ENCODE assay signal across 15 cellular contexts in genomic region chr14:103273145-103273846, GRCh38.
DNase-seq lines count a peak whose midpoint lies in the region; ATAC-seq, FAIRE-seq and TF ChIP-seq lines count a peak whose summit lies in the region.
"Had no signal": no experiment of that assay in that cellular context is flagged by ENCODE, and none has a peak within 500 bp of the region (broad histone marks: within the 10 kb centered on the region; RNA-seq: fewer than 3 reads in every experiment).

No MANE protein-coding gene starts in this region.

- H3K4me1 ChIP-seq in right lobe of liver (peaks cover 0 to 10% (median 0%) of the 10 kb centered on the region in 4 donors), HepG2 (ENCODE audit: insufficient read depth, low read length) (no peaks in the 10 kb centered on the region), kidney (ENCODE audit: control insufficient read depth in 1 of 2, insufficient read depth in 1 of 2, low read depth in 1 of 2, low read length in 2 of 2) (peaks cover 0 to 4% of the 10 kb centered on the region in 2 donors), OCI-LY7 (ENCODE audit: insufficient read depth, low read length, poor library complexity, severe bottlenecking) (no peaks in the 10 kb centered on the region)

- H3K79me2 ChIP-seq in HepG2 (ENCODE audit: insufficient read depth, low read length) = no peaks in the 10 kb centered on the region
- H3K79me2 ChIP-seq in OCI-LY7 (ENCODE audit: insufficient read depth, low read depth, low read length) = no peaks in the 10 kb centered on the region

- H3K9me3 ChIP-seq in right lobe of liver (no peaks in the 10 kb centered on the region), HepG2 (ENCODE audit: low read length) (no peaks in the 10 kb centered on the region), kidney (ENCODE audit: control insufficient read depth in 1 of 2, low read length in 2 of 2) (no peaks in the 10 kb centered on the region), OCI-LY7 (ENCODE audit: low read length) (no peaks in the 10 kb centered on the region)
- H3K9me3 ChIP-seq: neutrophil had no signal

- H3K27me3 ChIP-seq in right lobe of liver (no peaks in the 10 kb centered on the region), HepG2 (ENCODE audit: control insufficient read depth in 1 of 2, insufficient read depth in 2 of 2, low read length in 2 of 2) (peaks cover 0 to 1% of the 10 kb centered on the region in 2 experiments; a peak in 1 of 5 replicates)

- POLR2A ChIA-PET in HepG2 (lab: Yijun Ruan, JAX) (no interaction called here), OCI-LY7 (lab: Charles Lee) (no interaction called here)

- WGBS in right lobe of liver (ENCODE audit: insufficient coverage, low coverage, low lambda C conversion rate, missing lambda C conversion rate) = 25% methylated on average over 4 of the region's 70 CpGs
- 96% methylated on average over 60 of the region's 70 CpGs for WGBS in HepG2 (ENCODE audit: low lambda C conversion rate)

- TF ChIP-seq RAD21 in HepG2 (CRISPR knock-in tag; IDR thresholded peaks at IDR 0.05) = no peak

- TF ChIP-seq EP300 in HepG2 (IDR thresholded peaks at IDR 0.05; ENCODE audit: low read depth in 2 of 2, low read length in 2 of 2) (no peak), HepG2 (CRISPR knock-in tag; IDR thresholded peaks at IDR 0.05; ENCODE audit: borderline replicate concordance) (no peak)

- TF ChIP-seq POLR2A in right lobe of liver (IDR thresholded peaks at IDR 0.05) = no peak
- no peak for TF ChIP-seq POLR2A in HepG2 (IDR thresholded peaks at IDR 0.05; ENCODE audit: insufficient read depth in 1 of 2, low read depth in 2 of 2, low read length in 2 of 2)

- TF ChIP-seq CTCF in right lobe of liver (IDR thresholded peaks at IDR 0.05) = no peak
- no peak for TF ChIP-seq CTCF in HepG2 (CRISPR knock-in tag; IDR thresholded peaks at IDR 0.05)
- TF ChIP-seq CTCF in kidney (IDR thresholded peaks at IDR 0.05; ENCODE audit: borderline replicate concordance, extremely low read depth, insufficient read depth) = no peak
- no peak for TF ChIP-seq CTCF in OCI-LY7 (conservative IDR thresholded peaks at IDR 0.05; ENCODE audit: low read length)

- H3K9ac ChIP-seq in HepG2 (ENCODE audit: insufficient read depth, low read depth, low read length) = no peak overlapping the region
- no peak overlapping the region for H3K9ac ChIP-seq in kidney (ENCODE audit: low read length in 2 of 2)

- H3K27ac ChIP-seq in right lobe of liver = peak overlapping the region in 1 of 3 donors; percentile 29
- H3K27ac ChIP-seq in HepG2 (ENCODE audit: extremely low read length, insufficient read depth, low read length) = no peak overlapping the region
- H3K27ac ChIP-seq in kidney (ENCODE audit: low read depth in 2 of 2, low read length in 2 of 2) = no peak overlapping the region
- H3K27ac ChIP-seq in OCI-LY7 (ENCODE audit: low read depth, low read length, poor library complexity, severe bottlenecking) = no peak overlapping the region
- H3K27ac ChIP-seq: neutrophil had no signal

- H3K9me2 ChIP-seq in OCI-LY7 (ENCODE audit: insufficient read depth, low read length) = no peaks in the 10 kb centered on the region

- H3K36me3 ChIP-seq in right lobe of liver = no peaks in the 10 kb centered on the region
- H3K36me3 ChIP-seq in HepG2 (replicated peaks in 1 of 2; ENCODE audit: control insufficient read depth in 1 of 2, insufficient read depth in 2 of 2, low read length in 2 of 2) = no peaks in the 10 kb centered on the region
- no peaks in the 10 kb centered on the region for H3K36me3 ChIP-seq in kidney (ENCODE audit: control insufficient read depth in 1 of 2, insufficient read depth in 2 of 2, low read length in 2 of 2)
- H3K36me3 ChIP-seq in OCI-LY7 (ENCODE audit: insufficient read depth, low read length) = no peaks in the 10 kb centered on the region
- H3K36me3 ChIP-seq: neutrophil had no signal

- ATAC-seq in right lobe of liver (peak; percentile 45 to 61 (median 46)), HepG2 (no peak; the same call in 2 of the 3 replicates), sciatic nerve (peak; percentile 36)

- H4K20me1 ChIP-seq in HepG2 (ENCODE audit: insufficient read depth, low read length) = no peaks in the 10 kb centered on the region
- H4K20me1 ChIP-seq in OCI-LY7 (ENCODE audit: insufficient read depth, low read length) = no peaks in the 10 kb centered on the region

- in situ Hi-C loops in HepG2 (cut with HindIII; ENCODE audit: extremely low pct_ligation_motif_present, low pct_unique_long_range_greater_than_20kb) = no loop called here
- in situ Hi-C loops in ACHN (cut with HindIII; ENCODE audit: low pct_ligation_motif_present, low pct_unique_long_range_greater_than_20kb, low sequenced_read_pairs) = no loop called here

- H3K4me3 ChIP-seq in right lobe of liver (peak overlapping the region; percentile 31 to 55 (median 40)), HepG2 (replicated peaks in 1 of 3; ENCODE audit: insufficient read depth in 1 of 3, low read depth in 2 of 3, low read length in 3 of 3) (no peak overlapping the region), kidney (ENCODE audit: low read length in 2 of 2) (peak overlapping the region in 1 of 2 donors; percentile 35), OCI-LY7 (ENCODE audit: low read depth, low read length, poor library complexity, severe bottlenecking) (no peak overlapping the region)

- DNase-seq in right lobe of liver (peak in 1 of 3 donors; percentile 38), HepG2 (ENCODE audit: low spot score) (no peak), kidney (peak; percentile 72), sciatic nerve (ENCODE audit: low spot score) (no peak), HCEC 1CT (no peak), OCI-LY7 (ENCODE audit: low spot score) (no peak), GF-D8 (lab: John Stamatoyannopoulos, UW) (no peak), ACHN (no peak)
- DNase-seq: activated CD4-positive, alpha-beta memory T cell treated with anti-CD3 and anti-CD28 coated beads, Interleukin-2, amount 10 ng/mL, durations not matched to agents 7 days and 5 days; activated naive CD4-positive, alpha-beta T cell treated with anti-CD3 and anti-CD28 coated beads, Interleukin-2, amount 10 ng/mL, durations not matched to agents 7 days and 5 days; DMS 273 treated with DMSO at 0.1 percent for 48 hours; NCI-H2029; OCI-M1; T-helper 2 cell had no signal

- CTCF ChIA-PET in HepG2 (lab: Yijun Ruan, JAX; ENCODE audit: low intra/inter-chr PET ratio, low total read pairs) (no interaction called here), OCI-LY7 (lab: Charles Lee; ENCODE audit: unreplicated experiment) (no interaction called here)

- intact Hi-C loops in right lobe of liver (cut with DNase I) (no loop called here), HepG2 (cut with micrococcal nuclease; ENCODE audit: unreplicated experiment) (no loop called here), kidney (cut with DNase I) (no loop called here), sciatic nerve (cut with DNase I) (loop anchor here (10.0 kb wide), 1 partner anchor 68 kb away; no protein-coding TSS in a partner anchor), OCI-LY7 (cut with micrococcal nuclease; ENCODE audit: unreplicated experiment) (no loop called here)

- H3K4me2 ChIP-seq in HepG2 (ENCODE audit: low read depth, low read length) = no peak overlapping the region
- H3K4me2 ChIP-seq in OCI-LY7 (ENCODE audit: low read length) = no peak overlapping the region

- FAIRE-seq in HepG2 (lab: Jason Lieb, UNC) (no peak), kidney (lab: Jason Lieb, UNC) (no peak)

- H2AFZ ChIP-seq in HepG2 (ENCODE audit: low read length) (no peak overlapping the region), OCI-LY7 (ENCODE audit: low read length) (no peak overlapping the region)

- BruUV-seq in HepG2 (replicated peaks; lab: Mats Ljungman, UMichigan) (no TSS peak), OCI-LY7 (replicated peaks; lab: Mats Ljungman, UMichigan) (no TSS peak)

TF ChIP-seq in HepG2, 621 proteins besides CTCF, POLR2A, EP300 and RAD21:
- no peak for TF ChIP-seq ZNF292 (CRISPR knock-in tag; IDR thresholded peaks at IDR 0.05; ENCODE audit: borderline replicate concordance, low read depth)
- TF ChIP-seq LBX2 (CRISPR knock-in tag; IDR thresholded peaks at IDR 0.05; ENCODE audit: borderline replicate concordance) = no peak
- TF ChIP-seq ZNF737 (CRISPR knock-in tag; IDR thresholded peaks at IDR 0.05; ENCODE audit: borderline replicate concordance) = no peak
- no peak for TF ChIP-seq NPAS2 (CRISPR knock-in tag; IDR thresholded peaks at IDR 0.05; ENCODE audit: borderline replicate concordance)

Comparison
In these comparisons a context has a peak if more than half of its experiments do, and no peak if none do; other contexts are left out.
1. H3K4me3 ChIP-seq: peak in right lobe of liver (3 of 3); none in HepG2 (0 of 3) and OCI-LY7 (single experiment).